Comparison of ENCODE assay signal across 8 cellular contexts in the genomic region with DNA sequence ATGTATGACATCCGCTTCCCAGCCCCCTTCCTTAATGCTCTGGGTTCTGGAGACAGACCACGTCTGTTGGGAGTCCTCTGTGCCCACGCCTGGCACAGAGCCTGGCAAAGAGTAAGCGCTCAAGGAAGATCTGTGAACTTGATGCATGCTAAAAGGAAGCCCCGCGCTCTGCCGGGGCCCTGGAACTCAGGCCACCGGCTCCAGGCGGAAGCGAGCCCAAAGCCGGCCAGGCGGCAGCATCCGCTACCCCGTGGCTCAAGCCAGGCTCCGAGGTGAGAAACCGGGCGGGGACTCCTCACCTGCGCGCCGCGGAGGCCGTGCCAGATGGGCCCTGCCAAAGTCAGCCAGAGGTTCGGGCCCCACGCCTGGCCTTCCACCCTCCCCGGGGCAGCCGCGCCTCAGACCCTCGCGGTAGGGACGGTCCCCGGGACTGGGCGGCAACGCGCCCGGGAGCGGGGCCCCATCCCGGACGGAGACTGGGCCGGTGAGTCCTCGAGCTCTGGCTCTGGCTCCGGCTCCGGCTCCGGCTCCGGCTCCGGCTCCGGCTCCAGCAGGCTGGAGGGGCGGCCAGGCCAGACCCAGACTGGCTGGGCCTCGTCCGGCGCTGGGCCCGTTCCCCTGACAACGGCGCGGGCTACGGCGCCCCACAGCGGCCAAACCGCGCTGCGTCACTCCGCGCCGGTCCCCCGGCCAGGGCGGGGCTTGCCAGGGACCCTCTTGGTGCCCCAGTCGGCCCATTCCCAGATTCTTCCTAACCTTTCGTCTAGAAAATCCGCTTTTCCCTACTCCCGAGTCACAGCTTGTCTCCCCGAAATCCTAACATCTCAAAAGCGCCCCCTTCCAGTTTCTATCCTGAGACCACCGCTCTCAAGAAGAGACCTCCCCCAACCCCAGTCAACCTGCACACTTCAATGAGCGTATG. TPM values are rescaled to one million over a fixed set of nuclear protein-coding genes. Genes with fewer than 3 reads are reported as not detected.
DNase-seq lines count a peak whose midpoint lies in the region; ATAC-seq and TF ChIP-seq lines count a peak whose summit lies in the region.

Gene ZDHHC1 (minus strand): TSS at position 606 of the 922 bp plus-strand sequence. CDS start 8,702 bp downstream, outside the sequence.

- H3K4me3 Mint-ChIP-seq in naive thymus-derived CD8-positive, alpha-beta T cell: peak within 1 kb of the TSS; percentile 77 to 92 (median 82)

- peak; percentile 73 for DNase-seq in GM06990 (ENCODE audit: extremely low read depth, insufficient read length)
- DNase-seq in NCI-H460 (ENCODE audit: extremely low read depth, low read depth): peak; percentile 68
- DNase-seq in activated effector memory CD4-positive, alpha-beta T cell treated with anti-CD3 and anti-CD28 coated beads, Interleukin-2, amount 50 U/mL, for 16 hours: peak; percentile 81
- DNase-seq in fibroblast of villous mesenchyme (ENCODE audit: low read depth): peak; percentile 62
- peak in 8 of 10 donors; percentile 15 to 56 (median 48) for DNase-seq in naive thymus-derived CD8-positive, alpha-beta T cell
- DNase-seq in SIG-M5 treated with dmso at 0.1 percent for 504 hours (lab: John Stamatoyannopoulos, UW; ENCODE audit: unreplicated experiment): no peak

- H3K9me3 Mint-ChIP-seq in naive thymus-derived CD8-positive, alpha-beta T cell: no peaks in the 10 kb centered on the region

- no peaks in the 10 kb centered on the region for H3K36me3 ChIP-seq in GM06990 (ENCODE audit: control insufficient read depth, insufficient read depth, low read length)

- peak; percentile 56 for ATAC-seq in HG02571 (IDR thresholded peaks at IDR 0.05; ENCODE audit: unreplicated experiment)
- ATAC-seq in naive thymus-derived CD8-positive, alpha-beta T cell: peak; percentile 90 to 91

- POLR2A ChIA-PET in naive thymus-derived CD8-positive, alpha-beta T cell (lab: Charles Lee): no interaction called here

- H3K4me3 ChIP-seq in GM06990 (replicated peaks; ENCODE audit: low read depth, low read length) (peak within 1 kb of the TSS; percentile 70), fibroblast of villous mesenchyme (ENCODE audit: low read depth, low read length) (peak within 1 kb of the TSS; percentile 78)

- TF ChIP-seq CTCF in GM06990 (IDR thresholded peaks at IDR 0.05; ENCODE audit: insufficient read depth, low read length, poor library complexity, severe bottlenecking): peak; percentile 46
- TF ChIP-seq CTCF in fibroblast of villous mesenchyme (IDR thresholded peaks at IDR 0.05; ENCODE audit: insufficient read depth, low read depth, low read length): peak; percentile 20

- H3K36me3 Mint-ChIP-seq in naive thymus-derived CD8-positive, alpha-beta T cell: no peaks in the 10 kb centered on the region

- peak within 1 kb of the TSS; percentile 20 for H3K27ac ChIP-seq in temporal lobe (ENCODE audit: low read depth, low read length)

- no peaks in the 10 kb centered on the region; the same call in 1 of the 2 replicates for H3K27me3 ChIP-seq in GM06990 (replicated peaks; ENCODE audit: control insufficient read depth, insufficient read depth, low read length)

- H3K27ac Mint-ChIP-seq in naive thymus-derived CD8-positive, alpha-beta T cell: peak within 1 kb of the TSS in 7 of 10 donors; percentile 21 to 76 (median 55)

- H3K4me1 Mint-ChIP-seq in naive thymus-derived CD8-positive, alpha-beta T cell: peaks cover 7 to 13% (median 8%) of the 10 kb centered on the region in 4 donors

- H3K27me3 Mint-ChIP-seq in naive thymus-derived CD8-positive, alpha-beta T cell: peaks cover 14 to 34% (median 17%) of the 10 kb centered on the region in 5 donors

RNA-seq across cellular contexts. Expression of gene ZDHHC1, which starts in this region (rescaled TPM):
- 9.9 and 12.6 TPM in 2 replicates for total RNA-seq in NCI-H460 (2014; rRNA removed; shearing (Covaris generic))
- 13.3 and 23.3 TPM in 2 replicates for polyA plus RNA-seq in NCI-H460 (2014; cell fraction: nucleus; rRNA removed)
- 5.2 and 8.1 TPM in 2 replicates for total RNA-seq in fibroblast of villous mesenchyme
- total RNA-seq in naive thymus-derived CD8-positive, alpha-beta T cell: under 1 TPM in 1 of 2 experiments, not detected in 1; 0.52 TPM
- under 1 TPM; 0.18 to 0.28 (median 0.27) TPM for polyA plus RNA-seq in naive thymus-derived CD8-positive, alpha-beta T cell
- 2.7 TPM for total RNA-seq in temporal lobe

Comparison
In these comparisons a context has a peak if more than half of its experiments do, and no peak if none do; other contexts are left out.
1. Peak in DNase-seq and ATAC-seq in naive thymus-derived CD8-positive, alpha-beta T cell; RNA of the gene not detected or under 1 TPM.